ENCODE assay signal across 8 cellular contexts in the genomic region with DNA sequence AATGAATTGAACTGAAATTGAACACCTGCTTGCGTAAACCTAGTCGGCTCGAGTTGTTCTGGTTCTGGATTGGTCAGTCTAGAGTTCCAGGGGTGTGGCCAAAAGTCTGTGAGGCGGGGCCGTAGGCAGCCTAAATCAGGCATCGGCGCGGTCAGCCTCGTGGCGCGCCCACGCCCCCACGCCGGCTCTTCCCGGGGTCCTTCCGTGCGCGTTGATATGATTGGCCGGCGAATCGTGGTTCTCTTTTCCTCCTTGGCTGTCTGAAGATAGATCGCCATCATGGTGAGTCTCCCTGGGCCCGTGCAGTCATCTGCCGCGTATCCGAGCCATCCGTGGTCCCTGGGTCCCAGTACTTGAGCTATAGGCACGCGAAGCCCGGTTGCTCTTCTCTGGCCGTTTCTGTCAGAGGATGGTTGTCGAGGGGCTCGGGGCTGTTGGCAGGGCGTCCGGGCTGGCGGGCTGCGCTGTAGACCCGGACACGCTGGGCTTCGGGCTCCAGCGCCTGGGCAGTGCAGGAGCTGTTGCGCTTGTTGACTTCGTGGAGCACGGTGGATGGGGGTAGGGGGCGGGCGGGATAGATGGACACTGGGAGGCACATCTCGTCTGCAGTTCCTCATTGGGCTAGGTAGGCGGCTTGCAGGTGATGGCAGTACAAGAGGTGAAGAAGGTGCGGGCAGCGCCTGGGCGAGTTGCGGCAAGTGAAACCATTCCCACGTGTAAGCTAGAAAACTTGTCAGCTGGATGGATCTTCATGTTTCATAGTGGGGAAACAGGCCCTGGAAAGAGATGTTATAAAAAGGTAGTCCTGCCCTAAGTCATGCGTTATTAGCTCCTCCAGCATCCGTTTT. TPM values are rescaled to one million over a fixed set of nuclear protein-coding genes. Genes with fewer than 3 reads are reported as not detected.
DNase-seq lines count a peak whose midpoint lies in the region; ATAC-seq lines count a peak whose summit lies in the region.

A gene (plus strand): TSS at position 241 of the 848 bp plus-strand sequence. CDS start 39 bp downstream, at position 280.

- POLR2A ChIA-PET in activated CD4-positive, alpha-beta T cell treated with anti-CD3 and anti-CD28 coated beads, Interleukin-2, amount 10 ng/mL, durations not matched to agents 7 days and 5 days (lab: Charles Lee), result interaction anchor here (0.7 kb wide), 1 partner anchor 14 kb away, joined by 8 read pairs; no protein-coding TSS in a partner anchor

- no peaks in the 10 kb centered on the region for H3K27me3 Mint-ChIP-seq in activated CD4-positive, alpha-beta T cell treated with anti-CD3 and anti-CD28 coated beads, Interleukin-2, amount 10 ng/mL, durations not matched to agents 7 days and 5 days

- peaks cover 44% of the 10 kb centered on the region for H3K36me3 Mint-ChIP-seq in activated CD4-positive, alpha-beta T cell treated with anti-CD3 and anti-CD28 coated beads, Interleukin-2, amount 10 ng/mL, durations not matched to agents 7 days and 5 days (ENCODE audit: low read depth)

- H3K27ac Mint-ChIP-seq in activated CD4-positive, alpha-beta T cell treated with anti-CD3 and anti-CD28 coated beads, Interleukin-2, amount 10 ng/mL, durations not matched to agents 7 days and 5 days, result peak within 1 kb of the TSS; percentile 91

- H3K4me1 Mint-ChIP-seq in activated CD4-positive, alpha-beta T cell treated with anti-CD3 and anti-CD28 coated beads, Interleukin-2, amount 10 ng/mL, durations not matched to agents 7 days and 5 days, result peaks cover 53% of the 10 kb centered on the region

- peaks cover 54% of the 10 kb centered on the region for H3K4me1 ChIP-seq in BLaER1

- no peaks in the 10 kb centered on the region for H3K9me3 ChIP-seq in BLaER1

- no peaks in the 10 kb centered on the region for H3K9me3 Mint-ChIP-seq in activated CD4-positive, alpha-beta T cell treated with anti-CD3 and anti-CD28 coated beads, Interleukin-2, amount 10 ng/mL, durations not matched to agents 7 days and 5 days

- DNase-seq in NCI-H69 (lab: John Stamatoyannopoulos, UW), result peak; percentile 96
- peak; percentile 96 for DNase-seq in activated CD4-positive, alpha-beta T cell treated with anti-CD3 and anti-CD28 coated beads, Interleukin-2, amount 10 ng/mL, durations not matched to agents 7 days and 5 days
- DNase-seq in cortex of kidney (lab: John Stamatoyannopoulos, UW), result peak; percentile 28
- peak; percentile 95 to 97 for DNase-seq in left colon
- DNase-seq in stimulated activated CD4-positive, alpha-beta T cell treated with anti-CD3 and anti-CD28 coated beads, Interleukin-1b, Interleukin-23, amount 100 ng/mL, for 48 hours, result peak; percentile 95

- H3K4me2 ChIP-seq in BLaER1, result peak within 1 kb of the TSS; percentile 94

- H3K36me3 ChIP-seq in BLaER1, result peaks cover 43% of the 10 kb centered on the region

- CTCF ChIA-PET in activated CD4-positive, alpha-beta T cell treated with anti-CD3 and anti-CD28 coated beads, Interleukin-2, amount 10 ng/mL, durations not matched to agents 7 days and 5 days (lab: Charles Lee), result interaction anchor here (0.6 to 1.5 kb wide), 2 partner anchors 13 to 1163 kb away, joined by 5 to 6 read pairs; no protein-coding TSS in a partner anchor

- H3K27me3 ChIP-seq in BLaER1, result no peaks in the 10 kb centered on the region

- ATAC-seq in GM19328 (IDR thresholded peaks at IDR 0.05; ENCODE audit: unreplicated experiment) (peak; percentile 77), HG03520 (IDR thresholded peaks at IDR 0.05; ENCODE audit: unreplicated experiment) (peak; percentile 80), left colon (peak; percentile 88)

- H3K9ac ChIP-seq in BLaER1, result peak within 1 kb of the TSS; percentile 94

- intact Hi-C loops in left colon (cut with DNase I, micrococcal nuclease), result no loop called here

- peak within 1 kb of the TSS; percentile 91 for H3K27ac ChIP-seq in BLaER1

- peaks cover 47% of the 10 kb centered on the region for H4K20me1 ChIP-seq in BLaER1

- peak within 1 kb of the TSS; percentile 85 for H3K4me3 Mint-ChIP-seq in activated CD4-positive, alpha-beta T cell treated with anti-CD3 and anti-CD28 coated beads, Interleukin-2, amount 10 ng/mL, durations not matched to agents 7 days and 5 days

- peak within 1 kb of the TSS; percentile 83 for H3K4me3 ChIP-seq in BLaER1

RNA-seq across cellular contexts. Expression of the gene that starts here (rescaled TPM):
- total RNA-seq in activated CD4-positive, alpha-beta T cell treated with anti-CD3 and anti-CD28 coated beads, Interleukin-2, amount 10 ng/mL, durations not matched to agents 7 days and 5 days, result 1,000 to 10,000 TPM; 1,565 to 2,086 TPM
- total RNA-seq in left colon, result 1,000 to 10,000 TPM; 1,176 to 1,208 TPM

Comparison
In these comparisons a context has a peak if more than half of its experiments do, and no peak if none do; other contexts are left out.
1. Peak in every context shown above with its lines: DNase-seq, ATAC-seq, H3K4me3 ChIP-seq and H3K27ac ChIP-seq.
2. DNase-seq: peak in every context shown above with its lines; median percentile 96 in NCI-H69; 96 in activated CD4-positive, alpha-beta T cell treated with anti-CD3 and anti-CD28 coated beads, Interleukin-2, amount 10 ng/mL, durations not matched to agents 7 days and 5 days; 96 in left colon; 95 in stimulated activated CD4-positive, alpha-beta T cell treated with anti-CD3 and anti-CD28 coated beads, Interleukin-1b, Interleukin-23, amount 100 ng/mL, for 48 hours; 28 in cortex of kidney.